1 cellular context compared by ENCODE assay signal in genomic region chr7:100632951-100633717, GRCh38.
TF ChIP-seq lines count a peak whose summit lies in the region.

No MANE protein-coding gene starts in this region.

TF ChIP-seq in SK-N-SH, 30 proteins besides CTCF, POLR2A, EP300 and RAD21 (continued from another document):
- TF ChIP-seq NRF1 (IDR thresholded peaks at IDR 0.05; ENCODE audit: low read depth, low read length) = 0 out of 2 replicates have a peak, but pooled peaks have one; percentile 8
- no peak for TF ChIP-seq GABPA (IDR thresholded peaks at IDR 0.05; ENCODE audit: low read depth)
- TF ChIP-seq CHD2 (IDR thresholded peaks at IDR 0.05; ENCODE audit: low read length, partially characterized antibody) = no peak
- TF ChIP-seq ZBTB33 (IDR thresholded peaks at IDR 0.05; ENCODE audit: borderline replicate concordance, low read depth) = no peak
- TF ChIP-seq SMC3 (IDR thresholded peaks at IDR 0.05; ENCODE audit: low read depth, low read length) = peak; percentile 44
- no peak for TF ChIP-seq EZH2phosphoT487 (IDR thresholded peaks at IDR 0.05; ENCODE audit: borderline replicate concordance, low read depth)
